Comparison of ENCODE assay signal across 7 cellular contexts in genomic region chr4:40020221-40020620, GRCh38.
"Had no signal": no experiment of that assay in that cellular context is flagged by ENCODE, and none has a peak within 500 bp of the region (broad histone marks: within the 10 kb centered on the region; RNA-seq: fewer than 3 reads in every experiment).

No MANE protein-coding gene starts in this region.

- H3K27ac Mint-ChIP-seq: IgD-negative memory B cell had no signal

- H3K4me3 ChIP-seq: K562 had no signal

- H3K27ac ChIP-seq: HL-60 had no signal

- ATAC-seq: HepG2, K562 had no signal

- H3K9me3 Mint-ChIP-seq: IgD-negative memory B cell had no signal

- H3K4me3 Mint-ChIP-seq: IgD-negative memory B cell had no signal

- H3K27me3 Mint-ChIP-seq: IgD-negative memory B cell had no signal

- DNase-seq: IMR-90, KBM-7, KG1 had no signal
